1 cellular context compared by ENCODE assay signal in the genomic region with DNA sequence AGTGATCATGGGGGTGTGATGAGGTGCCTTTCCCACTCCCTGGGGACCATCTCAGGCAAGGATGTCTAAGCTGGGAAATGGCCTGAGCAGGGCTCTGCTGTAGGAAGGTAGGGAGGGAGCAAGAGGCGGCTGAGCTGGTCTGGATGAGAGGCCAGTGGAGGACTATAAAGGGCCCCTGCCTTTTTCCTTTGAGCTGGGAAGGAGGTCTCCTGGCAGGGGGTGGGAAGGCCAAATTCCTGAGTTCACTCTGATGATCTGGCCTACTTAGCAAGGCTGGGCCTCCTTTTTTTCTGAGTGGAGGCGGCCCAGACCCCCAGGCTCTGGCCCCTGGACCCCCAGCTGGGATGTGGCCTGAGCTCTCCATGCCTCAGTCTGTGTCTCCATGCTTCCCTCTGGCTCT.
A peak's percentile ranks its signal among the peaks of the same experiment; 100 is the strongest.
TF ChIP-seq lines count a peak whose summit lies in the region.

No MANE protein-coding gene starts in this region.

TF ChIP-seq in HEK293, 187 proteins besides CTCF, POLR2A, EP300 and RAD21:
- TF ChIP-seq GLIS1 (tag by site-specific recombination; IDR thresholded peaks at IDR 0.05): peak; percentile 44
- no peak for TF ChIP-seq REPIN1 (tag by site-specific recombination; IDR thresholded peaks at IDR 0.05; ENCODE audit: low read depth)
